In genomic region chr15:33007295-33007855, GRCh38 we compare ENCODE assay signal across 12 cellular contexts.
DNase-seq lines count a peak whose midpoint lies in the region; ATAC-seq, FAIRE-seq and TF ChIP-seq lines count a peak whose summit lies in the region.
"Had no signal": no experiment of that assay in that cellular context is flagged by ENCODE, and none has a peak within 500 bp of the region (broad histone marks: within the 10 kb centered on the region; RNA-seq: fewer than 3 reads in every experiment).

No MANE protein-coding gene starts in this region.

- H3K4me3 ChIP-seq in GM23248: no peak overlapping the region
- no peak overlapping the region for H3K4me3 ChIP-seq in OCI-LY7 (ENCODE audit: low read depth, low read length, poor library complexity, severe bottlenecking)
- no peak overlapping the region for H3K4me3 ChIP-seq in pancreas

- no TSS peak for BruUV-seq in OCI-LY7 (replicated peaks; lab: Mats Ljungman, UMichigan)

- 60 to 65% methylated on average over 4 of the region's 4 CpGs for WGBS in GM23248 (ENCODE audit: low coverage in 1 of 2, low lambda C conversion rate in 2 of 2, missing lambda C conversion rate in 2 of 2), 2 experiments
- WGBS in pancreas, 2 donors: 57 to 58% methylated on average over 4 of the region's 4 CpGs

- H3K79me2 ChIP-seq in GM23248 (ENCODE audit: insufficient read depth) (no peaks in the 10 kb centered on the region), OCI-LY7 (ENCODE audit: insufficient read depth, low read depth, low read length) (no peaks in the 10 kb centered on the region)

- ATAC-seq in pancreas: peak in 3 of 4 donors; percentile 47 to 81 (median 67)
- no peak for ATAC-seq in GM19452 (IDR thresholded peaks at IDR 0.05; ENCODE audit: unreplicated experiment)
- no peak for ATAC-seq in HG02981 (IDR thresholded peaks at IDR 0.05; ENCODE audit: unreplicated experiment)
- ATAC-seq: left colon had no signal

- FAIRE-seq in pancreas (lab: Jason Lieb, UNC): no peak

- H3K27me3 ChIP-seq in GM23248 (replicated peaks; ENCODE audit: insufficient read depth): peaks cover 4% of the 10 kb centered on the region; the same call in 1 of the 2 replicates
- H3K27me3 ChIP-seq in pancreas: no peaks in the 10 kb centered on the region

- in situ Hi-C loops in GM23248 (cut with MboI): no loop called here

- H3K4me1 ChIP-seq in GM23248 (ENCODE audit: insufficient read depth): peaks cover 21% of the 10 kb centered on the region
- peaks cover 9% of the 10 kb centered on the region for H3K4me1 ChIP-seq in OCI-LY7 (ENCODE audit: insufficient read depth, low read length, poor library complexity, severe bottlenecking)
- H3K4me1 ChIP-seq in pancreas: no peaks in the 10 kb centered on the region

- DNase-seq in GM23248 (peak; percentile 59), OCI-LY7 (ENCODE audit: low spot score) (no peak), fibroblast of peridontal ligament (ENCODE audit: extremely low read depth) (peak; percentile 82), pancreas (no peak), epidermal melanocyte (ENCODE audit: insufficient read length, low spot score) (no peak), inferior parietal cortex (ENCODE audit: extremely low spot score) (no peak)
- DNase-seq: activated B cell treated with CpG ODN at 0.5 μM for 24 hours; left colon; NCI-H1694 treated with DMSO at 0.1 percent for 48 hours; stimulated activated CD4-positive, alpha-beta T cell treated with anti-CD3 and anti-CD28 coated beads, Interleukin-2, amount 100 ng/mL, for 48 hours had no signal

- no peaks in the 10 kb centered on the region for H3K36me3 ChIP-seq in GM23248 (ENCODE audit: low read depth)
- no peaks in the 10 kb centered on the region for H3K36me3 ChIP-seq in OCI-LY7 (ENCODE audit: insufficient read depth, low read length)
- H3K36me3 ChIP-seq in pancreas: no peaks in the 10 kb centered on the region

- H2AFZ ChIP-seq in GM23248 (no peak overlapping the region), OCI-LY7 (ENCODE audit: low read length) (no peak overlapping the region)

- H3K9me2 ChIP-seq in GM23248 (ENCODE audit: insufficient read depth) (no peaks in the 10 kb centered on the region), OCI-LY7 (ENCODE audit: insufficient read depth, low read length) (no peaks in the 10 kb centered on the region)

- H3K4me2 ChIP-seq in GM23248 (ENCODE audit: unreplicated experiment) (no peak overlapping the region), OCI-LY7 (ENCODE audit: low read length) (no peak overlapping the region)

- H3K27ac ChIP-seq in GM23248 (no peak overlapping the region), OCI-LY7 (ENCODE audit: low read depth, low read length, poor library complexity, severe bottlenecking) (no peak overlapping the region), pancreas (no peak overlapping the region)

- intact Hi-C loops in OCI-LY7 (cut with micrococcal nuclease; ENCODE audit: unreplicated experiment): no loop called here
- intact Hi-C loops in pancreas (cut with DNase I): no loop called here

- POLR2A ChIA-PET in OCI-LY7 (lab: Charles Lee): no interaction called here

- H3F3A ChIP-seq in GM23248 (ENCODE audit: insufficient read depth): peaks cover 9% of the 10 kb centered on the region; the same call in 1 of the 2 replicates

- TF ChIP-seq CTCF in OCI-LY7 (conservative IDR thresholded peaks at IDR 0.05; ENCODE audit: low read length): 0 out of 2 replicates have a peak, but pooled peaks have one; percentile 23
- TF ChIP-seq CTCF in pancreas (IDR thresholded peaks at IDR 0.05): no peak

- H4K20me1 ChIP-seq in GM23248 (ENCODE audit: insufficient read depth) (no peaks in the 10 kb centered on the region), OCI-LY7 (ENCODE audit: insufficient read depth, low read length) (no peaks in the 10 kb centered on the region)

- H3K9me3 ChIP-seq in GM23248 (ENCODE audit: low read depth): no peaks in the 10 kb centered on the region
- no peaks in the 10 kb centered on the region for H3K9me3 ChIP-seq in OCI-LY7 (ENCODE audit: low read length)
- no peaks in the 10 kb centered on the region for H3K9me3 ChIP-seq in pancreas

- CTCF ChIA-PET in OCI-LY7 (lab: Charles Lee; ENCODE audit: unreplicated experiment): no interaction called here

- H3K9ac ChIP-seq in GM23248: no peak overlapping the region

Comparison
In these comparisons a context has a peak if more than half of its experiments do, and no peak if none do; other contexts are left out.
1. DNase-seq: peak in GM23248 (single experiment) and fibroblast of peridontal ligament (single experiment); none in OCI-LY7 (single experiment), pancreas (0 of 6), epidermal melanocyte (single experiment) and inferior parietal cortex (single experiment).
2. ATAC-seq: peak in pancreas (3 of 4); none in GM19452 (single experiment) and HG02981 (single experiment).